ENCODE assay signal across 9 cellular contexts in genomic region chr4:153514001-153514526, GRCh38. TPM values are rescaled to one million over a fixed set of nuclear protein-coding genes. Genes with fewer than 3 reads are reported as not detected.
DNase-seq lines count a peak whose midpoint lies in the region; ATAC-seq and TF ChIP-seq lines count a peak whose summit lies in the region.
"Had no signal": no experiment of that assay in that cellular context is flagged by ENCODE, and none has a peak within 500 bp of the region (broad histone marks: within the 10 kb centered on the region; RNA-seq: fewer than 3 reads in every experiment).

No MANE protein-coding gene starts in this region.

- peaks cover 2 to 49% (median 12%) of the 10 kb centered on the region in 3 donors for H3K4me1 ChIP-seq in esophagus squamous epithelium

- 43 to 53% methylated on average over 3 of the region's 3 CpGs for WGBS in esophagus squamous epithelium, 2 donors

- no peaks in the 10 kb centered on the region for H3K9me3 ChIP-seq in esophagus squamous epithelium
- H3K9me3 ChIP-seq: mucosa of descending colon had no signal

- H3K36me3 ChIP-seq in esophagus squamous epithelium, result peaks cover 0 to 10% (median 0%) of the 10 kb centered on the region in 3 donors

- H3K27me3 Mint-ChIP-seq in activated CD8-positive, alpha-beta T cell treated with anti-CD3 and anti-CD28 coated beads for 36 hours, result no peaks in the 10 kb centered on the region
- H3K27me3 Mint-ChIP-seq in activated CD8-positive, alpha-beta T cell treated with anti-CD3 and anti-CD28 coated beads, Interleukin-2, amount 10 ng/mL, durations not matched to agents 7 days and 5 days (ENCODE audit: low read depth), result no peaks in the 10 kb centered on the region

- H3K27ac Mint-ChIP-seq in activated CD8-positive, alpha-beta T cell treated with anti-CD3 and anti-CD28 coated beads for 36 hours, result peak overlapping the region; percentile 63
- H3K27ac Mint-ChIP-seq in activated CD8-positive, alpha-beta T cell treated with anti-CD3 and anti-CD28 coated beads, Interleukin-2, amount 10 ng/mL, durations not matched to agents 7 days and 5 days, result no peak overlapping the region

- CTCF ChIA-PET in activated CD8-positive, alpha-beta T cell treated with anti-CD3 and anti-CD28 coated beads for 36 hours (lab: Charles Lee), result interaction anchor here (0.9 to 3.2 kb wide), 7 partner anchors 9 to 81 kb away, joined by 3 to 8 read pairs (median 5); no protein-coding TSS in a partner anchor
- CTCF ChIA-PET in activated CD8-positive, alpha-beta T cell treated with anti-CD3 and anti-CD28 coated beads, Interleukin-2, amount 10 ng/mL, durations not matched to agents 7 days and 5 days (lab: Charles Lee), result interaction anchor here (0.7 to 2.1 kb wide), 7 partner anchors 16 to 169 kb away, joined by 3 to 10 read pairs (median 4); partner anchors contain the start of gene MND1
- CTCF ChIA-PET in GM10248 (lab: Yijun Ruan, JAX), result interaction anchor here (0.6 to 2.1 kb wide), 7 partner anchors 9 to 81 kb away, joined by 3 to 12 read pairs (median 7); no protein-coding TSS in a partner anchor

- no peak for TF ChIP-seq CTCF in activated CD8-positive, alpha-beta T cell treated with anti-CD3 and anti-CD28 coated beads for 36 hours (IDR thresholded peaks at IDR 0.05)
- TF ChIP-seq CTCF in esophagus squamous epithelium (IDR thresholded peaks at IDR 0.05) (no peak), GM10248 (IDR thresholded peaks at IDR 0.05; ENCODE audit: control extremely low read depth, extremely low read depth, low read depth, missing control alignments) (no peak)

- H3K27me3 ChIP-seq in esophagus squamous epithelium, result no peaks in the 10 kb centered on the region

- peak; percentile 10 for ATAC-seq in activated CD8-positive, alpha-beta T cell treated with anti-CD3 and anti-CD28 coated beads for 36 hours
- no peak for ATAC-seq in activated CD8-positive, alpha-beta T cell treated with anti-CD3 and anti-CD28 coated beads, Interleukin-2, amount 10 ng/mL, durations not matched to agents 7 days and 5 days
- ATAC-seq: mucosa of descending colon had no signal

- peaks cover 57% of the 10 kb centered on the region for H3K36me3 Mint-ChIP-seq in activated CD8-positive, alpha-beta T cell treated with anti-CD3 and anti-CD28 coated beads for 36 hours (ENCODE audit: low read depth)
- peaks cover 56% of the 10 kb centered on the region for H3K36me3 Mint-ChIP-seq in activated CD8-positive, alpha-beta T cell treated with anti-CD3 and anti-CD28 coated beads, Interleukin-2, amount 10 ng/mL, durations not matched to agents 7 days and 5 days (ENCODE audit: low read depth)

- no peak for DNase-seq in activated CD8-positive, alpha-beta T cell treated with anti-CD3 and anti-CD28 coated beads for 36 hours
- DNase-seq in activated CD8-positive, alpha-beta T cell treated with anti-CD3 and anti-CD28 coated beads, Interleukin-2, amount 10 ng/mL, durations not matched to agents 7 days and 5 days, result no peak
- DNase-seq in RPMI7951 (ENCODE audit: low read depth), result peak; percentile 56
- DNase-seq in esophagus squamous epithelium (lab: John Stamatoyannopoulos, UW), result no peak
- DNase-seq in skeletal muscle cell (ENCODE audit: low read depth), result peak; percentile 72
- no peak for DNase-seq in GM10248 (ENCODE audit: extremely low spot score)
- no peak for DNase-seq in nucleus accumbens (lab: John Stamatoyannopoulos, UW)
- no peak for DNase-seq in NCI-H1105 (lab: John Stamatoyannopoulos, UW)
- DNase-seq: mucosa of descending colon had no signal

- H3K4me3 ChIP-seq in esophagus squamous epithelium (no peak overlapping the region), skeletal muscle cell (ENCODE audit: low read depth, low read length) (no peak overlapping the region)
- H3K4me3 ChIP-seq: mucosa of descending colon had no signal

- H3K4me1 Mint-ChIP-seq in activated CD8-positive, alpha-beta T cell treated with anti-CD3 and anti-CD28 coated beads for 36 hours (ENCODE audit: low read depth), result peaks cover 75% of the 10 kb centered on the region
- peaks cover 50% of the 10 kb centered on the region for H3K4me1 Mint-ChIP-seq in activated CD8-positive, alpha-beta T cell treated with anti-CD3 and anti-CD28 coated beads, Interleukin-2, amount 10 ng/mL, durations not matched to agents 7 days and 5 days (ENCODE audit: low read depth)

- peaks cover 4% of the 10 kb centered on the region for H3K9me3 Mint-ChIP-seq in activated CD8-positive, alpha-beta T cell treated with anti-CD3 and anti-CD28 coated beads for 36 hours
- H3K9me3 Mint-ChIP-seq in activated CD8-positive, alpha-beta T cell treated with anti-CD3 and anti-CD28 coated beads, Interleukin-2, amount 10 ng/mL, durations not matched to agents 7 days and 5 days (ENCODE audit: insufficient read depth), result peaks cover 5% of the 10 kb centered on the region

- no peak for TF ChIP-seq POLR2A in esophagus squamous epithelium (IDR thresholded peaks at IDR 0.05)

- H3K4me3 Mint-ChIP-seq in activated CD8-positive, alpha-beta T cell treated with anti-CD3 and anti-CD28 coated beads for 36 hours, result no peak overlapping the region
- no peak overlapping the region for H3K4me3 Mint-ChIP-seq in activated CD8-positive, alpha-beta T cell treated with anti-CD3 and anti-CD28 coated beads, Interleukin-2, amount 10 ng/mL, durations not matched to agents 7 days and 5 days

- intact Hi-C loops in activated CD8-positive, alpha-beta T cell treated with anti-CD3 and anti-CD28 coated beads for 36 hours (cut with micrococcal nuclease), result no loop called here
- intact Hi-C loops in esophagus squamous epithelium (cut with DNase I), result no loop called here

- POLR2A ChIA-PET in activated CD8-positive, alpha-beta T cell treated with anti-CD3 and anti-CD28 coated beads for 36 hours (lab: Charles Lee), result interaction anchor here (0.6 to 2.2 kb wide), 8 partner anchors 9 to 1245 kb away, joined by 3 to 9 read pairs (median 3); partner anchors contain the start of gene TMEM131L
- POLR2A ChIA-PET in activated CD8-positive, alpha-beta T cell treated with anti-CD3 and anti-CD28 coated beads, Interleukin-2, amount 10 ng/mL, durations not matched to agents 7 days and 5 days (lab: Charles Lee), result no interaction called here
- POLR2A ChIA-PET in GM10248 (lab: Yijun Ruan, JAX), result no interaction called here

- peak overlapping the region in 3 of 4 donors; percentile 42 to 69 (median 56) for H3K27ac ChIP-seq in esophagus squamous epithelium

RNA-seq across cellular contexts. Expression of gene TMEM131L, which starts 47.9 kb away (rescaled TPM):
- total RNA-seq in activated CD8-positive, alpha-beta T cell treated with anti-CD3 and anti-CD28 coated beads for 36 hours, result 10 to 100 TPM; 51.7 to 52.4 TPM
- total RNA-seq in activated CD8-positive, alpha-beta T cell treated with anti-CD3 and anti-CD28 coated beads, Interleukin-2, amount 10 ng/mL, durations not matched to agents 7 days and 5 days, result 10 to 100 TPM; 54.9 to 58.4 TPM
- 10.8 and 11.7 TPM in 2 replicates for total RNA-seq in RPMI7951 (2014; rRNA removed; shearing (Covaris generic))
- 10 to 100 TPM in 3 of 4 donors, 1 to 10 TPM in 1; 9.2 to 14.7 (median 12.4) TPM for total RNA-seq in esophagus squamous epithelium

Comparison
In these comparisons a context has a peak if more than half of its experiments do, and no peak if none do; other contexts are left out.
1. DNase-seq: peak in RPMI7951 (single experiment) and skeletal muscle cell (single experiment); none in activated CD8-positive, alpha-beta T cell treated with anti-CD3 and anti-CD28 coated beads for 36 hours (single experiment), activated CD8-positive, alpha-beta T cell treated with anti-CD3 and anti-CD28 coated beads, Interleukin-2, amount 10 ng/mL, durations not matched to agents 7 days and 5 days (single experiment), esophagus squamous epithelium (single experiment), GM10248 (single experiment), nucleus accumbens (0 of 56) and NCI-H1105 (single experiment).